In genomic region chr16:77590707-77591106, GRCh38 we compare ENCODE assay signal across 8 cellular contexts.
"Had no signal": no experiment of that assay in that cellular context is flagged by ENCODE, and none has a peak within 500 bp of the region (broad histone marks: within the 10 kb centered on the region; RNA-seq: fewer than 3 reads in every experiment).

No MANE protein-coding gene starts in this region.

- ATAC-seq: GM12878 had no signal

- H3K4me3 ChIP-seq: GM12878 had no signal

- DNase-seq: GDM1, GF-D8 had no signal

- FAIRE-seq: G401.6, GM12878, GM12891, GM12892, GM18507, GM19239 had no signal
